Comparison of ENCODE assay signal across 1 cellular context in genomic region chr11:60993611-60994010, GRCh38.
TF ChIP-seq lines count a peak whose summit lies in the region.

No MANE protein-coding gene starts in this region.

TF ChIP-seq in H1, 55 proteins besides CTCF, POLR2A, EP300 and RAD21:
- no peak for TF ChIP-seq USF2 (IDR thresholded peaks at IDR 0.05; ENCODE audit: low read length)
